Comparison of ENCODE assay signal across 25 cellular contexts in the genomic region with DNA sequence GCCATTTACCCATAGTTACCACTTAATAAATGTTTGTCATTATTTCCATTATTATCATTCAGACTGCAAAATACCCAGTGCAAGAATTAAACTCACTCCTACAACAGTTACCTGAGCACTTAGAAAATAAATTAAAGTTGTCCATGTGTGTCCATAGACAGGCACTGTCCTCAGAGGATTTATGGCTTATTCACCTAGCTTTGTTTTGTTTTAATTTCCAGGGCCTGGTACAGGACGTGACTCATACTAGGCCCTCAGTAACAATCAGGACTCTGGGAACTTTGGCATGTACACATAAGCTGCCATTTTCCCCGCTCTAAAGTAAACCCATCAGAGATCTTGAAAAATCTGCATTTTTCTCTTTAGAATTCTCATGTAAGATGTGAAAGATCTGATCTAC.
A peak's percentile ranks its signal among the peaks of the same experiment; 100 is the strongest.
DNase-seq lines count a peak whose midpoint lies in the region; ATAC-seq, FAIRE-seq and TF ChIP-seq lines count a peak whose summit lies in the region.
"Had no signal": no experiment of that assay in that cellular context is flagged by ENCODE, and none has a peak within 500 bp of the region (broad histone marks: within the 10 kb centered on the region; RNA-seq: fewer than 3 reads in every experiment).

No MANE protein-coding gene starts in this region.

- WGBS in mammary epithelial cell (ENCODE audit: low coverage, missing lambda C conversion rate), result 12% methylated on average over 2 of the region's 2 CpGs

- in situ Hi-C loops in mammary epithelial cell (cut with MboI; ENCODE audit: low sequenced_read_pairs in 2 of 2), result no loop called here

- H3K4me3 ChIP-seq in breast epithelium, result no peak overlapping the region
- H3K4me3 ChIP-seq in mammary epithelial cell (replicated peaks in 1 of 3; ENCODE audit: insufficient read depth in 1 of 3, low read depth in 2 of 3, low read length in 3 of 3), result no peak overlapping the region
- no peak overlapping the region for H3K4me3 ChIP-seq in BE2C (ENCODE audit: low read depth, low read length)
- H3K4me3 ChIP-seq: adrenal gland, BLaER1, right atrium auricular region, thyroid gland had no signal

- H3K27me3 Mint-ChIP-seq in MCF 10A (ENCODE audit: insufficient read depth, unreplicated experiment), result no peaks in the 10 kb centered on the region
- no peaks in the 10 kb centered on the region for H3K27me3 Mint-ChIP-seq in CD4-positive, alpha-beta T cell
- H3K27me3 Mint-ChIP-seq: stimulated activated memory B cell treated with anti-CD40 and anti-IgM and Interleukin-4, amounts not matched to agents 10 μg/mL and 1 μg/mL and 100 μg/mL, for 72 hours had no signal

- CTCF ChIA-PET in MCF 10A (lab: Yijun Ruan, JAX) (no interaction called here), mammary epithelial cell (lab: Charles Lee; ENCODE audit: low non-redundant PET) (no interaction called here)
- CTCF ChIA-PET in CD4-positive, alpha-beta T cell (lab: Charles Lee), result no interaction called here

- no peaks in the 10 kb centered on the region for H3K36me3 Mint-ChIP-seq in MCF 10A (ENCODE audit: insufficient read depth, unreplicated experiment)
- no peaks in the 10 kb centered on the region for H3K36me3 Mint-ChIP-seq in CD4-positive, alpha-beta T cell (ENCODE audit: low read depth)
- H3K36me3 Mint-ChIP-seq: stimulated activated memory B cell treated with anti-CD40 and anti-IgM and Interleukin-4, amounts not matched to agents 10 μg/mL and 1 μg/mL and 100 μg/mL, for 72 hours had no signal

- no peak overlapping the region for H2AFZ ChIP-seq in mammary epithelial cell (ENCODE audit: low read depth, low read length)

- BruUV-seq in MCF 10A (replicated peaks; lab: Mats Ljungman, UMichigan), result no TSS peak
- BruUV-seq in mammary epithelial cell (replicated peaks; lab: Mats Ljungman, UMichigan), result no TSS peak

- intact Hi-C loops in MCF 10A (cut with micrococcal nuclease), result no loop called here
- intact Hi-C loops in breast epithelium (cut with DNase I; ENCODE audit: low total_unique reads), result no loop called here
- intact Hi-C loops in mammary epithelial cell (cut with micrococcal nuclease), result no loop called here
- intact Hi-C loops in CD4-positive, alpha-beta T cell (cut with DNase I, micrococcal nuclease), result no loop called here

- no peak overlapping the region for H3K9ac ChIP-seq in mammary epithelial cell (ENCODE audit: insufficient read depth, low read length)
- H3K9ac ChIP-seq: BLaER1 had no signal

- peak; percentile 94 for ATAC-seq in foreskin keratinocyte
- ATAC-seq in CD4-positive, alpha-beta T cell (ENCODE audit: poor library complexity), result no peak
- ATAC-seq: PC-3; SK-N-SH treated with all-trans-retinoic acid at 6 μM for 48 hours; stimulated activated memory B cell treated with anti-CD40 and anti-IgM and Interleukin-4, amounts not matched to agents 10 μg/mL and 1 μg/mL and 100 μg/mL, for 72 hours had no signal

- no peaks in the 10 kb centered on the region for H3K27me3 ChIP-seq in breast epithelium
- H3K27me3 ChIP-seq in mammary epithelial cell (ENCODE audit: insufficient read depth, low read length), result no peaks in the 10 kb centered on the region
- no peaks in the 10 kb centered on the region for H3K27me3 ChIP-seq in foreskin keratinocyte
- H3K27me3 ChIP-seq in BE2C, result no peaks in the 10 kb centered on the region
- H3K27me3 ChIP-seq in CD4-positive, alpha-beta T cell (ENCODE audit: control insufficient read depth, insufficient read depth, low read length), result no peaks in the 10 kb centered on the region
- H3K27me3 ChIP-seq: adrenal gland, BLaER1, right atrium auricular region, thyroid gland had no signal

- peaks cover 20% of the 10 kb centered on the region for H3K4me1 Mint-ChIP-seq in MCF 10A (ENCODE audit: insufficient read depth, unreplicated experiment)
- no peaks in the 10 kb centered on the region for H3K4me1 Mint-ChIP-seq in CD4-positive, alpha-beta T cell (ENCODE audit: low read depth)
- H3K4me1 Mint-ChIP-seq: neural crest cell; stimulated activated memory B cell treated with anti-CD40 and anti-IgM and Interleukin-4, amounts not matched to agents 10 μg/mL and 1 μg/mL and 100 μg/mL, for 72 hours had no signal

- H3K79me2 ChIP-seq in mammary epithelial cell (ENCODE audit: insufficient read depth, low read length), result no peaks in the 10 kb centered on the region

- dilution Hi-C loops in mammary epithelial cell (cut with HindIII; ENCODE audit: low sequenced_read_pairs), result no loop called here

- H3K36me3 ChIP-seq in breast epithelium, result no peaks in the 10 kb centered on the region
- H3K36me3 ChIP-seq in mammary epithelial cell (ENCODE audit: insufficient read depth, low read length), result no peaks in the 10 kb centered on the region
- H3K36me3 ChIP-seq in BE2C, result no peaks in the 10 kb centered on the region
- H3K36me3 ChIP-seq: adrenal gland, BLaER1, right atrium auricular region, thyroid gland had no signal

- H3K9me3 ChIP-seq in breast epithelium (no peaks in the 10 kb centered on the region), mammary epithelial cell (replicated peaks; ENCODE audit: insufficient read depth, low read length) (peaks cover 4% of the 10 kb centered on the region), BE2C (no peaks in the 10 kb centered on the region)
- no peaks in the 10 kb centered on the region for H3K9me3 ChIP-seq in CD4-positive, alpha-beta T cell (ENCODE audit: control insufficient read depth, low read length)
- H3K9me3 ChIP-seq: adrenal gland, BLaER1, right atrium auricular region, thyroid gland had no signal

- peak; percentile 78 for DNase-seq in MCF 10A (ENCODE audit: unreplicated experiment)
- no peak for DNase-seq in breast epithelium (ENCODE audit: low spot score in 2 of 2)
- DNase-seq in mammary epithelial cell, result peak; percentile 40
- DNase-seq in foreskin keratinocyte, result peak; percentile 33 to 48
- peak; percentile 44 for DNase-seq in urothelium cell line (ENCODE audit: low spot score)
- DNase-seq in activated CD8-positive, alpha-beta memory T cell treated with anti-CD3 and anti-CD28 coated beads, Interleukin-2, amount 50 U/mL, for 48 hours, result no peak
- no peak for DNase-seq in BE2C
- DNase-seq in CD4-positive, alpha-beta T cell, result no peak
- DNase-seq: activated CD4-positive, alpha-beta T cell treated with anti-CD3 and anti-CD28 coated beads for 1 hour; activated effector memory CD4-positive, alpha-beta T cell treated with Interleukin-2 at 50 U/mL for 16 hours; DMS 273 treated with DMSO at 0.1 percent for 48 hours; HFFc6; NCI-H1436; NCI-H2171 treated with DMSO at 0.1 percent for 48 hours; NCI-H774; PC-3; thyroid gland had no signal

- no peak for TF ChIP-seq POLR2A in breast epithelium (IDR thresholded peaks at IDR 0.05)

- H3K27ac ChIP-seq in breast epithelium (no peak overlapping the region), mammary epithelial cell (ENCODE audit: insufficient read depth, low read depth, low read length) (no peak overlapping the region), foreskin keratinocyte (peak overlapping the region; percentile 8)
- H3K27ac ChIP-seq in CD4-positive, alpha-beta T cell (ENCODE audit: low read depth, low read length), result no peak overlapping the region
- H3K27ac ChIP-seq: adrenal gland, BLaER1, right atrium auricular region, thyroid gland had no signal

- H3K4me3 Mint-ChIP-seq in MCF 10A (ENCODE audit: unreplicated experiment), result no peak overlapping the region
- no peak overlapping the region for H3K4me3 Mint-ChIP-seq in CD4-positive, alpha-beta T cell
- H3K4me3 Mint-ChIP-seq: HFFc6; neural crest cell; stimulated activated memory B cell treated with anti-CD40 and anti-IgM and Interleukin-4, amounts not matched to agents 10 μg/mL and 1 μg/mL and 100 μg/mL, for 72 hours had no signal

- H3K4me1 ChIP-seq in breast epithelium (no peaks in the 10 kb centered on the region), mammary epithelial cell (ENCODE audit: insufficient read depth, low read length) (no peaks in the 10 kb centered on the region), foreskin keratinocyte (peaks cover 11% of the 10 kb centered on the region), BE2C (peaks cover 3% of the 10 kb centered on the region; the same call in 1 of the 2 replicates)
- H3K4me1 ChIP-seq: adrenal gland, BLaER1, right atrium auricular region, thyroid gland had no signal

- H3K4me2 ChIP-seq in mammary epithelial cell (ENCODE audit: insufficient read depth, low read depth, low read length), result no peak overlapping the region
- H3K4me2 ChIP-seq: BLaER1 had no signal

- POLR2A ChIA-PET in MCF 10A (lab: Yijun Ruan, JAX), result interaction anchor here (0.8 kb wide), 1 partner anchor 24 kb away, joined by 3 read pairs; no protein-coding TSS in a partner anchor
- POLR2A ChIA-PET in CD4-positive, alpha-beta T cell (lab: Charles Lee), result no interaction called here

- H3K9me3 Mint-ChIP-seq in MCF 10A (ENCODE audit: unreplicated experiment), result no peaks in the 10 kb centered on the region
- H3K9me3 Mint-ChIP-seq in CD4-positive, alpha-beta T cell, result peaks cover 10% of the 10 kb centered on the region

- no peak for FAIRE-seq in urothelium cell line (lab: Jason Lieb, UNC)
- FAIRE-seq: A204.1, HTR-8/SVneo had no signal

- peak overlapping the region; percentile 54 for H3K27ac Mint-ChIP-seq in MCF 10A (ENCODE audit: low read depth, unreplicated experiment)
- H3K27ac Mint-ChIP-seq in CD4-positive, alpha-beta T cell, result no peak overlapping the region
- H3K27ac Mint-ChIP-seq: HFFc6; stimulated activated memory B cell treated with anti-CD40 and anti-IgM and Interleukin-4, amounts not matched to agents 10 μg/mL and 1 μg/mL and 100 μg/mL, for 72 hours had no signal

- no peaks in the 10 kb centered on the region for H4K20me1 ChIP-seq in mammary epithelial cell (ENCODE audit: insufficient read depth, low read length)
- H4K20me1 ChIP-seq: BLaER1 had no signal

- no peak for TF ChIP-seq CTCF in MCF 10A (IDR thresholded peaks at IDR 0.05; ENCODE audit: unreplicated experiment)
- no peak for TF ChIP-seq CTCF in breast epithelium (IDR thresholded peaks at IDR 0.05)
- no peak for TF ChIP-seq CTCF in mammary epithelial cell (conservative IDR thresholded peaks at IDR 0.05 in 1 of 2, IDR thresholded peaks at IDR 0.05 in 1 of 2; ENCODE audit: extremely low read depth in 1 of 2, insufficient read depth in 1 of 2, low read depth in 1 of 2, low read length in 2 of 2)
- TF ChIP-seq CTCF in foreskin keratinocyte (conservative IDR thresholded peaks at IDR 0.05), result no peak
- TF ChIP-seq CTCF in BE2C (IDR thresholded peaks at IDR 0.05; ENCODE audit: low read depth, low read length), result no peak
- no peak for TF ChIP-seq CTCF in CD4-positive, alpha-beta T cell (IDR thresholded peaks at IDR 0.05)

Comparison
In these comparisons a context has a peak if more than half of its experiments do, and no peak if none do; other contexts are left out.
1. DNase-seq: peak in MCF 10A (single experiment), mammary epithelial cell (single experiment), foreskin keratinocyte (2 of 2) and urothelium cell line (single experiment); none in breast epithelium (0 of 2), activated CD8-positive, alpha-beta memory T cell treated with anti-CD3 and anti-CD28 coated beads, Interleukin-2, amount 50 U/mL, for 48 hours (single experiment), BE2C (single experiment) and CD4-positive, alpha-beta T cell (0 of 10).